Comparison of ENCODE assay signal across 19 cellular contexts in genomic region chrX:48006688-48007087, GRCh38. TPM values are rescaled to one million over a fixed set of nuclear protein-coding genes. Genes with fewer than 3 reads are reported as not detected.
"Had no signal": no experiment of that assay in that cellular context is flagged by ENCODE, and none has a peak within 500 bp of the region (broad histone marks: within the 10 kb centered on the region; RNA-seq: fewer than 3 reads in every experiment).

Gene SPACA5, plus strand, starts transcription at chrX:48006988. Its CDS starts 815 bp downstream, at chrX:48007803.

RNA-seq across cellular contexts. Expression of gene SPACA5, which starts in this region (rescaled TPM):
- total RNA-seq: activated naive CD4-positive, alpha-beta T cell treated with anti-CD3 and anti-CD28 coated beads for 36 hours; activated naive CD4-positive, alpha-beta T cell treated with anti-CD3 and anti-CD28 coated beads, Interleukin-2, amount 50 U/mL, for 72 hours; activated naive CD8-positive, alpha-beta T cell treated with anti-CD3 and anti-CD28 coated beads for 36 hours; activated naive CD8-positive, alpha-beta T cell treated with anti-CD3 and anti-CD28 coated beads, Interleukin-2, amount 10 ng/mL, durations not matched to agents 7 days and 5 days; activated T-cell treated with anti-CD3 and anti-CD28 coated beads, Interleukin-2, amount 50 U/mL, for 4 hours; activated T-cell treated with anti-CD3 and anti-CD28 coated beads, Interleukin-2, amount 50 U/mL, for 72 hours; activated T-helper 17 cell treated with anti-CD3 and anti-CD28 coated beads, Interleukin-2, amount 50 U/mL, for 72 hours; activated T-helper 2 cell treated with anti-CD3 and anti-CD28 coated beads, Interferon-gamma antibody, Interleukin-2, Interleukin-4, amounts not matched to agents 10 μg/mL and 5 μg/mL and 100 μg/mL, durations not matched to agents 14 hours and 24 hours and 36 hours; adrenal gland; aorta; ascending aorta; astrocyte; body of pancreas; breast epithelium; bronchial epithelial cell; cardiac muscle cell; cardiac septum; cerebellum; chondrocyte had no signal
- polyA plus RNA-seq: adrenal gland, aorta, cardiac muscle cell had no signal
